ENCODE assay signal across 16 cellular contexts in genomic region chr1:119982006-119982405, GRCh38.
DNase-seq lines count a peak whose midpoint lies in the region; ATAC-seq, FAIRE-seq and TF ChIP-seq lines count a peak whose summit lies in the region.
"Had no signal": no experiment of that assay in that cellular context is flagged by ENCODE, and none has a peak within 500 bp of the region (broad histone marks: within the 10 kb centered on the region; RNA-seq: fewer than 3 reads in every experiment).

No MANE protein-coding gene starts in this region.

- no peak overlapping the region for H3K27ac Mint-ChIP-seq in activated naive CD8-positive, alpha-beta T cell treated with anti-CD3 and anti-CD28 coated beads, Interleukin-2, amount 50 U/mL, for 24 hours
- no peak overlapping the region for H3K27ac Mint-ChIP-seq in activated naive CD8-positive, alpha-beta T cell treated with anti-CD3 and anti-CD28 coated beads for 36 hours
- peak overlapping the region; percentile 21 for H3K27ac Mint-ChIP-seq in activated T-helper 17 cell treated with anti-CD3 and anti-CD28 coated beads, Interleukin-2, amount 50 U/mL, for 72 hours
- H3K27ac Mint-ChIP-seq in immature natural killer cell = no peak overlapping the region
- H3K27ac Mint-ChIP-seq: activated CD4-positive, alpha-beta memory T cell treated with anti-CD3 and anti-CD28 coated beads for 36 hours; naive B cell; T-helper 1 cell treated with Interleukin-12 subunit alpha and Interleukin-12 subunit beta and Interleukin-4 antibody, amounts not matched to agents 30 μg/mL and 1 μg/mL, for 36 hours had no signal

- intact Hi-C loops in esophagus muscularis mucosa (cut with DNase I) (no loop called here), Right ventricle myocardium superior (cut with DNase I) (no loop called here)

- H3K9me1 ChIP-seq in keratinocyte (ENCODE audit: control insufficient read depth, extremely low read depth, insufficient read depth, low read length) = peaks cover 11% of the 10 kb centered on the region

- no peak for TF ChIP-seq EP300 in esophagus muscularis mucosa (IDR thresholded peaks at IDR 0.05)

- DNase-seq in activated naive CD8-positive, alpha-beta T cell treated with anti-CD3 and anti-CD28 coated beads, Interleukin-2, amount 50 U/mL, for 24 hours = no peak
- DNase-seq in activated naive CD8-positive, alpha-beta T cell treated with anti-CD3 and anti-CD28 coated beads for 36 hours = no peak
- DNase-seq in keratinocyte (ENCODE audit: low read depth, low spot score) (no peak), esophagus muscularis mucosa (ENCODE audit: extremely low spot score) (no peak), Right ventricle myocardium superior (no peak), immature natural killer cell (no peak)
- DNase-seq in activated T-cell treated with anti-CD3 and anti-CD28 coated beads, Interleukin-2, amount 50 U/mL, for 48 hours = no peak
- DNase-seq: activated CD4-positive, alpha-beta memory T cell treated with anti-CD3 and anti-CD28 coated beads for 36 hours; activated naive CD4-positive, alpha-beta T cell; naive B cell; NCI-H187; transverse colon had no signal

- peaks cover 30% of the 10 kb centered on the region for H3K36me3 Mint-ChIP-seq in activated naive CD8-positive, alpha-beta T cell treated with anti-CD3 and anti-CD28 coated beads, Interleukin-2, amount 50 U/mL, for 24 hours (ENCODE audit: low read depth)
- H3K36me3 Mint-ChIP-seq in activated naive CD8-positive, alpha-beta T cell treated with anti-CD3 and anti-CD28 coated beads for 36 hours = peaks cover 29% of the 10 kb centered on the region
- H3K36me3 Mint-ChIP-seq in activated T-helper 17 cell treated with anti-CD3 and anti-CD28 coated beads, Interleukin-2, amount 50 U/mL, for 72 hours (ENCODE audit: low read depth) = peaks cover 38% of the 10 kb centered on the region
- H3K36me3 Mint-ChIP-seq in immature natural killer cell = peaks cover 4 to 21% (median 15%) of the 10 kb centered on the region in 3 donors

- H3K4me3 ChIP-seq in keratinocyte (ENCODE audit: control insufficient read depth in 2 of 3, extremely low read depth in 1 of 3, insufficient read depth in 2 of 3, low read depth in 1 of 3, low read length in 3 of 3) (no peak overlapping the region), esophagus muscularis mucosa (no peak overlapping the region)
- H3K4me3 ChIP-seq: A549, transverse colon had no signal

- no peak for TF ChIP-seq POLR2A in esophagus muscularis mucosa (IDR thresholded peaks at IDR 0.05; ENCODE audit: low read depth)

- H3K27ac ChIP-seq in keratinocyte (ENCODE audit: control insufficient read depth, insufficient read depth, low read length) (no peak overlapping the region), esophagus muscularis mucosa (replicated peaks in 1 of 4) (no peak overlapping the region)
- H3K27ac ChIP-seq: A549, transverse colon had no signal

- H2AFZ ChIP-seq in keratinocyte (ENCODE audit: control insufficient read depth, low read length) = no peak overlapping the region

- H3K36me3 ChIP-seq in keratinocyte (ENCODE audit: control insufficient read depth in 2 of 2, extremely low read depth in 1 of 2, insufficient read depth in 2 of 2, low read length in 2 of 2) (peaks cover 4 to 8% of the 10 kb centered on the region in 2 experiments), esophagus muscularis mucosa (no peaks in the 10 kb centered on the region)

- H3K27me3 Mint-ChIP-seq in activated naive CD8-positive, alpha-beta T cell treated with anti-CD3 and anti-CD28 coated beads, Interleukin-2, amount 50 U/mL, for 24 hours = no peaks in the 10 kb centered on the region
- no peaks in the 10 kb centered on the region for H3K27me3 Mint-ChIP-seq in activated naive CD8-positive, alpha-beta T cell treated with anti-CD3 and anti-CD28 coated beads for 36 hours
- H3K27me3 Mint-ChIP-seq in activated T-helper 17 cell treated with anti-CD3 and anti-CD28 coated beads, Interleukin-2, amount 50 U/mL, for 72 hours = no peaks in the 10 kb centered on the region
- H3K27me3 Mint-ChIP-seq in immature natural killer cell (ENCODE audit: low read depth in 3 of 3) = no peaks in the 10 kb centered on the region
- H3K27me3 Mint-ChIP-seq: activated CD4-positive, alpha-beta memory T cell treated with anti-CD3 and anti-CD28 coated beads for 36 hours; naive B cell had no signal

- H3K9me3 ChIP-seq in keratinocyte (ENCODE audit: control insufficient read depth, low read depth, low read length) = no peaks in the 10 kb centered on the region
- no peaks in the 10 kb centered on the region for H3K9me3 ChIP-seq in esophagus muscularis mucosa
- H3K9me3 ChIP-seq: A549, transverse colon had no signal

- H3K79me2 ChIP-seq in keratinocyte (ENCODE audit: control insufficient read depth, insufficient read depth, low read length) = peaks cover 15% of the 10 kb centered on the region

- peaks cover 27% of the 10 kb centered on the region for H3K4me1 Mint-ChIP-seq in activated naive CD8-positive, alpha-beta T cell treated with anti-CD3 and anti-CD28 coated beads, Interleukin-2, amount 50 U/mL, for 24 hours
- H3K4me1 Mint-ChIP-seq in activated naive CD8-positive, alpha-beta T cell treated with anti-CD3 and anti-CD28 coated beads for 36 hours = peaks cover 16% of the 10 kb centered on the region
- peaks cover 13% of the 10 kb centered on the region for H3K4me1 Mint-ChIP-seq in activated T-helper 17 cell treated with anti-CD3 and anti-CD28 coated beads, Interleukin-2, amount 50 U/mL, for 72 hours
- peaks cover 19 to 42% of the 10 kb centered on the region in 2 donors for H3K4me1 Mint-ChIP-seq in immature natural killer cell

- H4K20me1 ChIP-seq in keratinocyte (ENCODE audit: control insufficient read depth, extremely low read depth, insufficient read depth, low read length) = no peaks in the 10 kb centered on the region

- no peak overlapping the region for H3K4me3 Mint-ChIP-seq in activated naive CD8-positive, alpha-beta T cell treated with anti-CD3 and anti-CD28 coated beads, Interleukin-2, amount 50 U/mL, for 24 hours
- H3K4me3 Mint-ChIP-seq in activated naive CD8-positive, alpha-beta T cell treated with anti-CD3 and anti-CD28 coated beads for 36 hours = no peak overlapping the region
- no peak overlapping the region for H3K4me3 Mint-ChIP-seq in activated T-helper 17 cell treated with anti-CD3 and anti-CD28 coated beads, Interleukin-2, amount 50 U/mL, for 72 hours
- H3K4me3 Mint-ChIP-seq in immature natural killer cell = no peak overlapping the region
- H3K4me3 Mint-ChIP-seq: activated CD4-positive, alpha-beta memory T cell treated with anti-CD3 and anti-CD28 coated beads for 36 hours; naive B cell; T-helper 1 cell treated with Interleukin-12 subunit alpha and Interleukin-12 subunit beta and Interleukin-4 antibody, amounts not matched to agents 30 μg/mL and 1 μg/mL, for 36 hours had no signal

- peaks cover 23% of the 10 kb centered on the region for H3K4me1 ChIP-seq in keratinocyte (ENCODE audit: control insufficient read depth, extremely low read depth, insufficient read depth, low read length)
- peaks cover 5 to 32% (median 24%) of the 10 kb centered on the region in 4 donors for H3K4me1 ChIP-seq in esophagus muscularis mucosa

- dilution Hi-C loops in keratinocyte (cut with MboI; ENCODE audit: extremely low pct_ligation_motif_present, low sequenced_read_pairs) = no loop called here

- H3K27me3 ChIP-seq in keratinocyte (ENCODE audit: control insufficient read depth, extremely low read depth, insufficient read depth, low read length) (no peaks in the 10 kb centered on the region), esophagus muscularis mucosa (no peaks in the 10 kb centered on the region)
- H3K27me3 ChIP-seq: transverse colon had no signal

- TF ChIP-seq CTCF in keratinocyte (optimal IDR thresholded peaks at IDR 0.05 in 1 of 3, IDR thresholded peaks at IDR 0.05 in 1 of 3, conservative IDR thresholded peaks at IDR 0.05 in 1 of 3; ENCODE audit: extremely low read depth in 1 of 3, insufficient read depth in 2 of 3, low read length in 3 of 3) (no peak), esophagus muscularis mucosa (IDR thresholded peaks at IDR 0.05) (no peak)

- FAIRE-seq in keratinocyte (lab: Jason Lieb, UNC) = peak; percentile 92
- FAIRE-seq: A549, GM12892 had no signal

- no peak overlapping the region for H3K4me2 ChIP-seq in keratinocyte (ENCODE audit: control insufficient read depth, extremely low read depth, insufficient read depth, low read depth, low read length)
- H3K4me2 ChIP-seq: A549 had no signal

- no peaks in the 10 kb centered on the region for H3K9me3 Mint-ChIP-seq in activated naive CD8-positive, alpha-beta T cell treated with anti-CD3 and anti-CD28 coated beads, Interleukin-2, amount 50 U/mL, for 24 hours
- no peaks in the 10 kb centered on the region for H3K9me3 Mint-ChIP-seq in activated naive CD8-positive, alpha-beta T cell treated with anti-CD3 and anti-CD28 coated beads for 36 hours
- H3K9me3 Mint-ChIP-seq in activated T-helper 17 cell treated with anti-CD3 and anti-CD28 coated beads, Interleukin-2, amount 50 U/mL, for 72 hours = no peaks in the 10 kb centered on the region
- H3K9me3 Mint-ChIP-seq in immature natural killer cell = no peaks in the 10 kb centered on the region
- H3K9me3 Mint-ChIP-seq: activated CD4-positive, alpha-beta memory T cell treated with anti-CD3 and anti-CD28 coated beads for 36 hours; naive B cell; T-helper 1 cell treated with Interleukin-12 subunit alpha and Interleukin-12 subunit beta and Interleukin-4 antibody, amounts not matched to agents 30 μg/mL and 1 μg/mL, for 36 hours had no signal

- no peak overlapping the region for H3K9ac ChIP-seq in keratinocyte (ENCODE audit: control insufficient read depth, extremely low read depth, insufficient read depth, low read length)

- peak; percentile 46 for ATAC-seq in activated naive CD8-positive, alpha-beta T cell treated with anti-CD3 and anti-CD28 coated beads, Interleukin-2, amount 50 U/mL, for 24 hours
- peak; percentile 46 for ATAC-seq in activated T-helper 17 cell treated with anti-CD3 and anti-CD28 coated beads, Interleukin-2, amount 50 U/mL, for 72 hours (replicated peaks)
- ATAC-seq in Right ventricle myocardium superior (ENCODE audit: poor library complexity) = no peak
- ATAC-seq: A549 had no signal
